ENCODE assay signal across 8 cellular contexts in genomic region chrX:150362599-150363481, GRCh38. TPM values are rescaled to one million over a fixed set of nuclear protein-coding genes. Genes with fewer than 3 reads are reported as not detected.
DNase-seq lines count a peak whose midpoint lies in the region; ATAC-seq and TF ChIP-seq lines count a peak whose summit lies in the region.

Gene MAMLD1 (plus strand): TSS chrX:150363317. CDS start chrX:150445517, 82,200 bp downstream.

- H3K9me3 ChIP-seq in T-helper 17 cell (ENCODE audit: control insufficient read depth, low read length, poor library complexity, severe bottlenecking), result no peaks in the 10 kb centered on the region

- H3K36me3 Mint-ChIP-seq in T-helper 17 cell (ENCODE audit: low read depth), result no peaks in the 10 kb centered on the region
- H3K36me3 Mint-ChIP-seq in progenitor cell of endocrine pancreas (ENCODE audit: insufficient read depth), result no peaks in the 10 kb centered on the region

- DNase-seq in activated gamma-delta T cell treated with Interleukin-2 at 50 U/mL for 16 hours, result peak; percentile 53
- DNase-seq in activated gamma-delta T cell (lab: John Stamatoyannopoulos, UW), result no peak
- peak; percentile 31 to 45 (median 33) for DNase-seq in T-helper 17 cell
- peak; percentile 83 for DNase-seq in astrocyte of the spinal cord (ENCODE audit: low read depth, low spot score)
- peak; percentile 72 for DNase-seq in hepatic stellate cell (ENCODE audit: low spot score)
- no peak for DNase-seq in progenitor cell of endocrine pancreas (ENCODE audit: low spot score, unreplicated experiment)
- no peak for DNase-seq in HuH-7 (ENCODE audit: low spot score)

- in situ Hi-C loops in astrocyte of the spinal cord (cut with HindIII; ENCODE audit: low sequenced_read_pairs), result no loop called here

- H3K4me3 ChIP-seq in astrocyte of the spinal cord (ENCODE audit: low read depth, low read length), result peak within 1 kb of the TSS; percentile 59

- H3K4me3 Mint-ChIP-seq in T-helper 17 cell (peak within 1 kb of the TSS; percentile 95), progenitor cell of endocrine pancreas (ENCODE audit: low read depth) (peak within 1 kb of the TSS; percentile 72)

- H3K4me1 Mint-ChIP-seq in T-helper 17 cell (peaks cover 23% of the 10 kb centered on the region), progenitor cell of endocrine pancreas (ENCODE audit: low read depth) (peaks cover 15% of the 10 kb centered on the region)

- H3K27me3 Mint-ChIP-seq in T-helper 17 cell, result no peaks in the 10 kb centered on the region
- peaks cover 39% of the 10 kb centered on the region for H3K27me3 Mint-ChIP-seq in progenitor cell of endocrine pancreas

- ATAC-seq in T-helper 17 cell (peak; percentile 74), HG03354 (IDR thresholded peaks at IDR 0.05; ENCODE audit: poor library complexity, severe bottlenecking, unreplicated experiment) (no peak)

- peaks cover 11% of the 10 kb centered on the region for H3K9me3 Mint-ChIP-seq in progenitor cell of endocrine pancreas (ENCODE audit: low read depth)

- no peak for TF ChIP-seq CTCF in astrocyte of the spinal cord (IDR thresholded peaks at IDR 0.05; ENCODE audit: low read depth, low read length)
- TF ChIP-seq CTCF in progenitor cell of endocrine pancreas (IDR thresholded peaks at IDR 0.05; ENCODE audit: unreplicated experiment), result no peak

- peak within 1 kb of the TSS; percentile 83 for H3K27ac Mint-ChIP-seq in T-helper 17 cell
- H3K27ac Mint-ChIP-seq in progenitor cell of endocrine pancreas, result peak within 1 kb of the TSS; percentile 20

RNA-seq across cellular contexts. Expression of gene MAMLD1, which starts in this region (rescaled TPM):
- total RNA-seq in T-helper 17 cell, result 1 to 10 TPM; 1.7 to 1.9 TPM
- 4.4 TPM in 2 replicates for total RNA-seq in progenitor cell of endocrine pancreas

Comparison
In these comparisons a context has a peak if more than half of its experiments do, and no peak if none do; other contexts are left out.
1. DNase-seq: peak in activated gamma-delta T cell treated with Interleukin-2 at 50 U/mL for 16 hours (single experiment), T-helper 17 cell (3 of 3), astrocyte of the spinal cord (single experiment) and hepatic stellate cell (single experiment); none in activated gamma-delta T cell (single experiment), progenitor cell of endocrine pancreas (single experiment) and HuH-7 (single experiment).